Comparison of ENCODE assay signal across 26 cellular contexts in the genomic region with DNA sequence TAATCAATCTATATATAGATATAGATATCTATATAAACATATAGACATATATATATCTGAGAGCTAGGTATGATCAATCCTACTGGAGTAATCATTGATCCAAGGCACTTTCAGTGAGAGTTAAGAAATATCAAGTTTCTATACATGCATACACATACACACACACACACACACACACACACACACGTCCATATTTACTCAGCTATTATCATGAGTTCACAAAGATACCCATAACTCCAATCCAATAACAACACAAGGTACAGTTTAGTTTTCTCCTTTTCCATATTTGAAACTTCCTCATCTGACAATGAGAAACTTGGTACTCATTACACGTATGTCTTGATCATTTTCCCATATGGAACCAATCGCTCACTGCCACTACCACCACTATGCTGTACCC.
"Had no signal": no experiment of that assay in that cellular context is flagged by ENCODE, and none has a peak within 500 bp of the region (broad histone marks: within the 10 kb centered on the region; RNA-seq: fewer than 3 reads in every experiment).

No MANE protein-coding gene starts in this region.

- H3K27me3 ChIP-seq: neural progenitor cell, pancreas, right lobe of liver, sigmoid colon, stomach, thyroid gland, tibial nerve, upper lobe of left lung, vagina had no signal

- H3K4me1 Mint-ChIP-seq: natural killer cell; nephron; neural progenitor cell; stimulated activated effector memory CD8-positive, alpha-beta T cell treated with anti-CD3 and anti-CD28 coated beads, Interleukin-12 subunit alpha, Interleukin-12 subunit beta, amount 100 ng/mL, for 72 hours; stimulated activated naive B cell treated with anti-CD40 and anti-IgM and Interleukin-4, amounts not matched to agents 10 μg/mL and 1 μg/mL and 100 μg/mL, for 72 hours had no signal

- H3K9me3 ChIP-seq: pancreas, psoas muscle, right lobe of liver, sigmoid colon, stomach, thoracic aorta, thyroid gland, tibial nerve, upper lobe of left lung, vagina had no signal

- H3K9ac ChIP-seq: neural progenitor cell had no signal

- H2AFZ ChIP-seq: neural progenitor cell had no signal

- FAIRE-seq: pancreas, urothelium cell line had no signal

- H3K27me3 Mint-ChIP-seq: stimulated activated naive B cell treated with anti-CD40 and anti-IgM and Interleukin-4, amounts not matched to agents 10 μg/mL and 1 μg/mL and 100 μg/mL, for 72 hours; stimulated activated naive CD8-positive, alpha-beta T cell treated with anti-CD3 and anti-CD28 coated beads, Interleukin-15, Interleukin-2, amounts not matched to agents 100 ng/mL and 50 ng/mL, for 24 hours had no signal

- H3K4me3 Mint-ChIP-seq: natural killer cell; nephron; neural progenitor cell; stimulated activated effector memory CD8-positive, alpha-beta T cell treated with anti-CD3 and anti-CD28 coated beads, Interleukin-12 subunit alpha, Interleukin-12 subunit beta, amount 100 ng/mL, for 72 hours; stimulated activated naive B cell treated with anti-CD40 and anti-IgM and Interleukin-4, amounts not matched to agents 10 μg/mL and 1 μg/mL and 100 μg/mL, for 72 hours; stimulated activated naive CD8-positive, alpha-beta T cell treated with anti-CD3 and anti-CD28 coated beads, Interleukin-15, Interleukin-2, amounts not matched to agents 100 ng/mL and 50 ng/mL, for 24 hours had no signal

- ATAC-seq: natural killer cell; pancreas; psoas muscle; right cardiac atrium; right lobe of liver; stimulated activated effector memory CD8-positive, alpha-beta T cell treated with anti-CD3 and anti-CD28 coated beads, Interleukin-12 subunit alpha, Interleukin-12 subunit beta, amount 100 ng/mL, for 72 hours; stimulated activated naive B cell treated with anti-CD40 and anti-IgM and Interleukin-4, amounts not matched to agents 10 μg/mL and 1 μg/mL and 100 μg/mL, for 72 hours had no signal

- DNase-seq: natural killer cell; occipital lobe; pancreas; psoas muscle; right cardiac atrium; right lobe of liver; sigmoid colon; small intestine; stimulated activated CD4-positive, alpha-beta T cell treated with anti-CD3 and anti-CD28 coated beads, Interleukin-15, amount 100 ng/mL, for 24 hours; stimulated activated CD4-positive, alpha-beta T cell treated with anti-CD3 and anti-CD28 coated beads, Interleukin-2, amount 100 ng/mL, for 24 hours; stimulated activated CD4-positive, alpha-beta T cell treated with anti-CD3 and anti-CD28 coated beads, Interleukin-2, amount 100 ng/mL, for 48 hours; stimulated activated CD4-positive, alpha-beta T cell treated with anti-CD3 and anti-CD28 coated beads, Interleukin-4, amount 100 ng/mL, for 24 hours; stimulated activated naive B cell treated with anti-CD40 and anti-IgM and Interleukin-4, amounts not matched to agents 10 μg/mL and 1 μg/mL and 100 μg/mL, for 72 hours; stimulated activated naive CD4-positive, alpha-beta T cell treated with Interleukin-2 at 50 U/mL for 16 hours; stomach; thyroid gland; trophoblast cell; upper lobe of left lung had no signal

- H3K4me1 ChIP-seq: neural progenitor cell, pancreas, psoas muscle, right lobe of liver, sigmoid colon, stomach, thyroid gland, tibial nerve, upper lobe of left lung, vagina had no signal

- H3K27ac ChIP-seq: neural progenitor cell, pancreas, psoas muscle, right lobe of liver, sigmoid colon, stomach, thoracic aorta, thyroid gland, tibial nerve, upper lobe of left lung, vagina had no signal

- H3K4me2 ChIP-seq: neural progenitor cell had no signal

- H3K9me3 Mint-ChIP-seq: natural killer cell; nephron; neural progenitor cell; stimulated activated effector memory CD8-positive, alpha-beta T cell treated with anti-CD3 and anti-CD28 coated beads, Interleukin-12 subunit alpha, Interleukin-12 subunit beta, amount 100 ng/mL, for 72 hours; stimulated activated naive B cell treated with anti-CD40 and anti-IgM and Interleukin-4, amounts not matched to agents 10 μg/mL and 1 μg/mL and 100 μg/mL, for 72 hours; stimulated activated naive CD8-positive, alpha-beta T cell treated with anti-CD3 and anti-CD28 coated beads, Interleukin-15, Interleukin-2, amounts not matched to agents 100 ng/mL and 50 ng/mL, for 24 hours had no signal

- H3K4me3 ChIP-seq: neural progenitor cell, pancreas, psoas muscle, right lobe of liver, sigmoid colon, stomach, thoracic aorta, thyroid gland, tibial nerve, upper lobe of left lung, vagina had no signal

- H3K27ac Mint-ChIP-seq: natural killer cell; nephron; neural progenitor cell; stimulated activated effector memory CD8-positive, alpha-beta T cell treated with anti-CD3 and anti-CD28 coated beads, Interleukin-12 subunit alpha, Interleukin-12 subunit beta, amount 100 ng/mL, for 72 hours; stimulated activated naive B cell treated with anti-CD40 and anti-IgM and Interleukin-4, amounts not matched to agents 10 μg/mL and 1 μg/mL and 100 μg/mL, for 72 hours; stimulated activated naive CD8-positive, alpha-beta T cell treated with anti-CD3 and anti-CD28 coated beads, Interleukin-15, Interleukin-2, amounts not matched to agents 100 ng/mL and 50 ng/mL, for 24 hours had no signal
